Comparison of ENCODE assay signal across 8 cellular contexts in the genomic region with DNA sequence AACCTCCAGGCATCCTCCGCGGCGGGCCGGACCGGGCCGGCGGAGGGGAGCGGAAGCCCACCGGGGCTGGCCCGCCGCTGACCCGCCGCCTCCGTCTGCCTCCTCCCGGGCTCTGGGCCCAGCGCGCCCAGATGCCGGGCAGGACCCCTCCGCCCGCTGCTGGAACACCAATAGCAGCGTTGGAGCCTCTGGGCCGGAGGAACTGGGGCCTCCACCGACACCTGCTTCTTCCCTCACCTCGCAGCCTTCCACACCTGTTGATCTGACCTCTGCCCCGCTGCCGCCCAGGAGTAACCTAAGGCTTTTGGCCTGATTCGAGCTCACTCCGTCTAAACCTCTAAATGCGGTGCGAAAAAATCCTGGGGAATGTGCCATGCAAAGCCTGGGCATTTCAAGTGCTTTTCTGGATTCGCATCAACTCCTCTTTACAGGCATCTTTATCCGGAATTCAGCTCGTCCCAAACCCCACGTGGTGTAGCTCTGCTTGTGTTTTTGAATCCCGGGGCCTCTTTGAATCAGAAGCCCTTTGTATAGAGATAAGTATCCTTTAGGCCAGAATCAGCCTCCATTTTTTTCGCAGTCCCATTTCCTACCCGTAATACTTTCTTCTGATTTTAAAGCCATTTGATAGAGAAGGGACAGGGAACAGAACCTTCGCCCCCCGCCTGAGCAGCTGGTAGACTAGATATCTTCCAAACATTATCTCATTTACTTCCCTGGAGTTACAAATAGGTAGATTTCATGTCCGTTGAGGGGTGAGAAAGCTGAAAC. TPM values are rescaled to one million over a fixed set of nuclear protein-coding genes. Genes with fewer than 3 reads are reported as not detected.
DNase-seq lines count a peak whose midpoint lies in the region; ATAC-seq, FAIRE-seq and TF ChIP-seq lines count a peak whose summit lies in the region.

No MANE protein-coding gene starts in this region.

- peaks cover 42% of the 10 kb centered on the region for H3K4me1 ChIP-seq in A549

- H3K4me2 ChIP-seq in A549: peak overlapping the region; percentile 76

- TF ChIP-seq CTCF in A549 (IDR thresholded peaks at IDR 0.05) (no peak), astrocyte of the spinal cord (IDR thresholded peaks at IDR 0.05; ENCODE audit: low read depth, low read length) (no peak)

- peak; percentile 45 to 58; a peak in 4 of 6 replicates for ATAC-seq in A549
- ATAC-seq in GM18907 (IDR thresholded peaks at IDR 0.05; ENCODE audit: unreplicated experiment): peak; percentile 33
- no peak for ATAC-seq in stimulated activated memory B cell treated with anti-CD40 and anti-IgM and Interleukin-4, amounts not matched to agents 10 μg/mL and 1 μg/mL and 100 μg/mL, for 72 hours
- ATAC-seq in GM21576 (IDR thresholded peaks at IDR 0.05; ENCODE audit: unreplicated experiment): no peak

- no peak for TF ChIP-seq RAD21 in A549 (conservative IDR thresholded peaks at IDR 0.05 in 1 of 2, IDR thresholded peaks at IDR 0.05 in 1 of 2)

- CTCF ChIA-PET in A549 (lab: Yijun Ruan, JAX): interaction anchor here (0.7 to 2.5 kb wide), 6 partner anchors 9 to 116 kb away, joined by 3 to 15 read pairs (median 4); no protein-coding TSS in a partner anchor

- TF ChIP-seq POLR2A in A549 (IDR thresholded peaks at IDR 0.05; ENCODE audit: low read length): no peak

- POLR2A ChIA-PET in A549 (lab: Yijun Ruan, JAX): interaction anchor here (0.8 to 1.0 kb wide), 3 partner anchors 15 to 73 kb away, joined by 3 to 7 read pairs (median 3); no protein-coding TSS in a partner anchor

- H3K27ac ChIP-seq in A549: peak overlapping the region; percentile 88 to 98
- H3K27ac ChIP-seq in layer of hippocampus (ENCODE audit: low read depth, low read length): peak overlapping the region; percentile 96

- H3K4me3 Mint-ChIP-seq in stimulated activated memory B cell treated with anti-CD40 and anti-IgM and Interleukin-4, amounts not matched to agents 10 μg/mL and 1 μg/mL and 100 μg/mL, for 72 hours: peak overlapping the region; percentile 79

- peak overlapping the region; percentile 71 for H3K27ac Mint-ChIP-seq in stimulated activated memory B cell treated with anti-CD40 and anti-IgM and Interleukin-4, amounts not matched to agents 10 μg/mL and 1 μg/mL and 100 μg/mL, for 72 hours

- no peaks in the 10 kb centered on the region for H3K27me3 ChIP-seq in layer of hippocampus (ENCODE audit: control insufficient read depth, insufficient read depth, low read length)

- H3K27me3 Mint-ChIP-seq in stimulated activated memory B cell treated with anti-CD40 and anti-IgM and Interleukin-4, amounts not matched to agents 10 μg/mL and 1 μg/mL and 100 μg/mL, for 72 hours: peaks cover 39% of the 10 kb centered on the region

- H3K9me3 Mint-ChIP-seq in stimulated activated memory B cell treated with anti-CD40 and anti-IgM and Interleukin-4, amounts not matched to agents 10 μg/mL and 1 μg/mL and 100 μg/mL, for 72 hours: no peaks in the 10 kb centered on the region

- 16% methylated on average over 29 of the region's 40 CpGs for WGBS in A549 (ENCODE audit: missing lambda C conversion rate)

- no peak for FAIRE-seq in A549 (lab: Jason Lieb, UNC)

- in situ Hi-C loops in astrocyte of the spinal cord (cut with HindIII; ENCODE audit: low sequenced_read_pairs): no loop called here

- H3K4me1 Mint-ChIP-seq in stimulated activated memory B cell treated with anti-CD40 and anti-IgM and Interleukin-4, amounts not matched to agents 10 μg/mL and 1 μg/mL and 100 μg/mL, for 72 hours: peaks cover 27% of the 10 kb centered on the region

- H3K4me3 ChIP-seq in A549 (peak overlapping the region; percentile 90), astrocyte of the spinal cord (ENCODE audit: low read depth, low read length) (peak overlapping the region; percentile 50)

- no peaks in the 10 kb centered on the region for H3K9me3 ChIP-seq in A549

- H3K36me3 Mint-ChIP-seq in stimulated activated memory B cell treated with anti-CD40 and anti-IgM and Interleukin-4, amounts not matched to agents 10 μg/mL and 1 μg/mL and 100 μg/mL, for 72 hours: no peaks in the 10 kb centered on the region

- DNase-seq in A549 (ENCODE audit: low read depth in 1 of 2, low spot score in 1 of 2) (peak in 1 of 2 experiments; percentile 27), NCI-H1694 (lab: John Stamatoyannopoulos, UW) (peak; percentile 8), astrocyte of the spinal cord (ENCODE audit: low read depth, low spot score) (peak; percentile 70), UCSD-AML1 (lab: John Stamatoyannopoulos, UW; ENCODE audit: unreplicated experiment) (no peak)

- TF ChIP-seq EP300 in A549 (IDR thresholded peaks at IDR 0.05): no peak

TF ChIP-seq in A549, 52 proteins besides CTCF, POLR2A, EP300 and RAD21:
- TF ChIP-seq BHLHE40 (IDR thresholded peaks at IDR 0.05; ENCODE audit: low read depth, low read length) (no peak), PHF8 (IDR thresholded peaks at IDR 0.05; ENCODE audit: borderline replicate concordance, low read depth) (peak; percentile 59; the same call in 1 of the 2 replicates)

RNA-seq across cellular contexts. Expression of gene CNN3, which starts 0.7 kb away (rescaled TPM):
- 59.8 and 61.6 TPM in 2 replicates for polyA plus RNA-seq in A549 (2011; rRNA removed)
- polyA plus RNA-seq in A549 (2012; cell fraction: cytosol; rRNA removed): 24.8 and 27.4 TPM in 2 replicates
- 12.9 and 13.7 TPM in 2 replicates for polyA plus RNA-seq in A549 (2012; cell fraction: nucleus; rRNA removed)
- polyA plus RNA-seq in A549 (2017; fragmentation: RNase III; extraction: RNeasy Plus Mini Kit Qiagen cat#74134 plus additional on column Dnase treatment): 70.2 to 83.4 TPM (median 78.3 TPM) in 3 replicates
- polyA minus RNA-seq in A549 (2011; rRNA and poly(A)+ RNA removed): 60.2 and 64.6 TPM in 2 replicates

Comparison
In these comparisons a context has a peak if more than half of its experiments do, and no peak if none do; other contexts are left out.
1. ATAC-seq: peak in A549 (2 of 2) and GM18907 (single experiment); none in stimulated activated memory B cell treated with anti-CD40 and anti-IgM and Interleukin-4, amounts not matched to agents 10 μg/mL and 1 μg/mL and 100 μg/mL, for 72 hours (single experiment) and GM21576 (single experiment).